In genomic region chr3:189570916-189571315, GRCh38 we compare ENCODE assay signal across 11 cellular contexts.
DNase-seq lines count a peak whose midpoint lies in the region; ATAC-seq and TF ChIP-seq lines count a peak whose summit lies in the region.
"Had no signal": no experiment of that assay in that cellular context is flagged by ENCODE, and none has a peak within 500 bp of the region (broad histone marks: within the 10 kb centered on the region; RNA-seq: fewer than 3 reads in every experiment).

No MANE protein-coding gene starts in this region.

- no peak overlapping the region for H3K27ac ChIP-seq in CD4-positive, CD25-positive, alpha-beta regulatory T cell (ENCODE audit: insufficient read depth, low read length, poor library complexity, severe bottlenecking)
- H3K27ac ChIP-seq in neural progenitor cell: no peak overlapping the region
- H3K27ac ChIP-seq: pancreas had no signal

- TF ChIP-seq CTCF in neural progenitor cell (IDR thresholded peaks at IDR 0.05) (no peak), GM10248 (IDR thresholded peaks at IDR 0.05; ENCODE audit: control extremely low read depth, extremely low read depth, low read depth, missing control alignments) (no peak)

- peak in 1 of 2 donors; percentile 31 for ATAC-seq in CD4-positive, CD25-positive, alpha-beta regulatory T cell (ENCODE audit: low read depth in 2 of 2)
- peak; percentile 58 for ATAC-seq in GM19395 (IDR thresholded peaks at IDR 0.05; ENCODE audit: unreplicated experiment)
- peak; percentile 58 for ATAC-seq in HG03025 (IDR thresholded peaks at IDR 0.05; ENCODE audit: low FRiP score, unreplicated experiment)
- ATAC-seq: pancreas had no signal

- H3K27ac Mint-ChIP-seq in CD4-positive, CD25-positive, alpha-beta regulatory T cell: no peak overlapping the region
- no peak overlapping the region for H3K27ac Mint-ChIP-seq in neural progenitor cell
- H3K27ac Mint-ChIP-seq: endodermal cell had no signal

- no peaks in the 10 kb centered on the region for H3K9me3 Mint-ChIP-seq in CD4-positive, CD25-positive, alpha-beta regulatory T cell
- no peaks in the 10 kb centered on the region for H3K9me3 Mint-ChIP-seq in neural progenitor cell
- H3K9me3 Mint-ChIP-seq: endodermal cell had no signal

- no peaks in the 10 kb centered on the region for H3K9me3 ChIP-seq in CD4-positive, CD25-positive, alpha-beta regulatory T cell (ENCODE audit: control insufficient read depth in 2 of 2, low read length in 2 of 2)
- H3K9me3 ChIP-seq in neural progenitor cell (ENCODE audit: low read depth): no peaks in the 10 kb centered on the region
- H3K9me3 ChIP-seq: pancreas had no signal

- POLR2A ChIA-PET in GM10248 (lab: Yijun Ruan, JAX): no interaction called here

- no peaks in the 10 kb centered on the region for H3K36me3 ChIP-seq in CD4-positive, CD25-positive, alpha-beta regulatory T cell (ENCODE audit: control insufficient read depth, insufficient read depth, low read length)
- no peaks in the 10 kb centered on the region for H3K36me3 ChIP-seq in neural progenitor cell
- H3K36me3 ChIP-seq: pancreas had no signal

- peak in 1 of 3 donors; percentile 30 for DNase-seq in CD4-positive, CD25-positive, alpha-beta regulatory T cell
- DNase-seq in RPMI7951 (ENCODE audit: low read depth): peak; percentile 22
- DNase-seq in COLO829 (ENCODE audit: low spot score): no peak
- no peak for DNase-seq in pons (ENCODE audit: low spot score)
- DNase-seq in neural progenitor cell (ENCODE audit: low spot score): no peak
- DNase-seq in GM10248 (ENCODE audit: extremely low spot score): no peak
- DNase-seq: AML-193, endodermal cell, pancreas had no signal

- H2AFZ ChIP-seq in neural progenitor cell (replicated peaks): no peak overlapping the region

- CTCF ChIA-PET in GM10248 (lab: Yijun Ruan, JAX): no interaction called here

- peaks cover 8 to 13% (median 11%) of the 10 kb centered on the region in 4 donors for H3K4me1 Mint-ChIP-seq in CD4-positive, CD25-positive, alpha-beta regulatory T cell
- no peaks in the 10 kb centered on the region for H3K4me1 Mint-ChIP-seq in neural progenitor cell
- H3K4me1 Mint-ChIP-seq: endodermal cell had no signal

- no peaks in the 10 kb centered on the region for H3K4me1 ChIP-seq in CD4-positive, CD25-positive, alpha-beta regulatory T cell (ENCODE audit: control insufficient read depth, insufficient read depth, low read length, poor library complexity, severe bottlenecking)
- H3K4me1 ChIP-seq in neural progenitor cell: no peaks in the 10 kb centered on the region
- H3K4me1 ChIP-seq: pancreas had no signal

- H3K27me3 Mint-ChIP-seq in CD4-positive, CD25-positive, alpha-beta regulatory T cell: peaks cover 4% of the 10 kb centered on the region
- H3K27me3 Mint-ChIP-seq in neural progenitor cell (ENCODE audit: insufficient read depth, low read depth): no peaks in the 10 kb centered on the region

- H3K79me2 ChIP-seq in neural progenitor cell (ENCODE audit: low read depth): no peaks in the 10 kb centered on the region

- H3K36me3 Mint-ChIP-seq in CD4-positive, CD25-positive, alpha-beta regulatory T cell: no peaks in the 10 kb centered on the region
- no peaks in the 10 kb centered on the region for H3K36me3 Mint-ChIP-seq in neural progenitor cell

- peak overlapping the region; percentile 49 for H3K4me3 ChIP-seq in CD4-positive, CD25-positive, alpha-beta regulatory T cell (ENCODE audit: low read depth, low read length)
- no peak overlapping the region for H3K4me3 ChIP-seq in neural progenitor cell
- H3K4me3 ChIP-seq: pancreas had no signal

- H3K4me2 ChIP-seq in neural progenitor cell: no peak overlapping the region

- no peaks in the 10 kb centered on the region for H3F3A ChIP-seq in neural progenitor cell (ENCODE audit: low read depth)

- H3K9ac ChIP-seq in neural progenitor cell: no peak overlapping the region

- H3K4me3 Mint-ChIP-seq in CD4-positive, CD25-positive, alpha-beta regulatory T cell: peak overlapping the region in 2 of 4 donors; percentile 8 to 21
- H3K4me3 Mint-ChIP-seq in neural progenitor cell: no peak overlapping the region
- H3K4me3 Mint-ChIP-seq: endodermal cell had no signal

- H4K20me1 ChIP-seq in neural progenitor cell (ENCODE audit: low read depth): no peaks in the 10 kb centered on the region

- H3K27me3 ChIP-seq in CD4-positive, CD25-positive, alpha-beta regulatory T cell (ENCODE audit: control insufficient read depth, insufficient read depth, low read length): no peaks in the 10 kb centered on the region
- no peaks in the 10 kb centered on the region for H3K27me3 ChIP-seq in neural progenitor cell
- H3K27me3 ChIP-seq: pancreas had no signal
